In genomic region chr7:127585044-127585953, GRCh38 we compare ENCODE assay signal across 8 cellular contexts. TPM values are rescaled to one million over a fixed set of nuclear protein-coding genes. Genes with fewer than 3 reads are reported as not detected.
A peak's percentile ranks its signal among the peaks of the same experiment; 100 is the strongest.
DNase-seq lines count a peak whose midpoint lies in the region; ATAC-seq and TF ChIP-seq lines count a peak whose summit lies in the region.

Gene GCC1, minus strand, starts transcription at chr7:127585596. Its CDS starts 414 bp downstream, at chr7:127585182.

- intact Hi-C loops in esophagus squamous epithelium (cut with DNase I) = no loop called here

- peak within 1 kb of the TSS; percentile 83 for H3K4me3 ChIP-seq in Jurkat, Clone E6-1 (ENCODE audit: low read length)
- H3K4me3 ChIP-seq in Peyer's patch = peak within 1 kb of the TSS; percentile 89 to 98 (median 94)
- H3K4me3 ChIP-seq in esophagus squamous epithelium = peak within 1 kb of the TSS; percentile 74 to 87 (median 79)

- ATAC-seq in GM21717 (IDR thresholded peaks at IDR 0.05; ENCODE audit: unreplicated experiment) (peak; percentile 80), naive B cell (ENCODE audit: low read depth in 2 of 2) (peak; percentile 78 to 79)
- ATAC-seq in stimulated activated memory B cell treated with anti-CD40 and anti-IgM and Interleukin-4, amounts not matched to agents 10 μg/mL and 1 μg/mL and 100 μg/mL, for 72 hours = peak; percentile 92

- peak within 1 kb of the TSS; percentile 86 to 95 (median 92) for H3K27ac ChIP-seq in Peyer's patch
- peak within 1 kb of the TSS; percentile 85 to 91 (median 90) for H3K27ac ChIP-seq in esophagus squamous epithelium

- peak within 1 kb of the TSS; percentile 89 to 96 (median 94) for H3K4me3 Mint-ChIP-seq in naive B cell
- peak within 1 kb of the TSS; percentile 89 for H3K4me3 Mint-ChIP-seq in stimulated activated memory B cell treated with anti-CD40 and anti-IgM and Interleukin-4, amounts not matched to agents 10 μg/mL and 1 μg/mL and 100 μg/mL, for 72 hours

- TF ChIP-seq CTCF in Peyer's patch (IDR thresholded peaks at IDR 0.05) = no peak
- TF ChIP-seq CTCF in esophagus squamous epithelium (IDR thresholded peaks at IDR 0.05) = no peak

- H3K36me3 ChIP-seq in Peyer's patch (peaks cover 0 to 24% (median 0%) of the 10 kb centered on the region in 3 donors), esophagus squamous epithelium (peaks cover 8 to 40% (median 10%) of the 10 kb centered on the region in 3 donors)

- WGBS in esophagus squamous epithelium, 2 donors = 14 to 25% methylated on average over 6 to 20 of the region's 78 CpGs

- peak; percentile 56 for DNase-seq in DMS79 (lab: John Stamatoyannopoulos, UW)
- DNase-seq in Jurkat, Clone E6-1 (ENCODE audit: low read depth, low spot score) = peak; percentile 74
- DNase-seq in Peyer's patch = peak; percentile 90 to 96 (median 96)
- DNase-seq in activated T-helper 1 cell treated with Interleukin-2 at 50 U/mL for 16 hours (ENCODE audit: low read depth) = peak; percentile 88
- DNase-seq in esophagus squamous epithelium (lab: John Stamatoyannopoulos, UW) = peak; percentile 38
- peak; percentile 94 for DNase-seq in naive B cell

- peaks cover 9 to 12% of the 10 kb centered on the region in 2 donors for H3K36me3 Mint-ChIP-seq in naive B cell
- H3K36me3 Mint-ChIP-seq in stimulated activated memory B cell treated with anti-CD40 and anti-IgM and Interleukin-4, amounts not matched to agents 10 μg/mL and 1 μg/mL and 100 μg/mL, for 72 hours = peaks cover 37% of the 10 kb centered on the region

- H3K9me3 ChIP-seq in Peyer's patch (no peaks in the 10 kb centered on the region), esophagus squamous epithelium (no peaks in the 10 kb centered on the region)

- H3K4me1 Mint-ChIP-seq in naive B cell = peaks cover 53 to 78% (median 69%) of the 10 kb centered on the region in 3 donors
- peaks cover 67% of the 10 kb centered on the region for H3K4me1 Mint-ChIP-seq in stimulated activated memory B cell treated with anti-CD40 and anti-IgM and Interleukin-4, amounts not matched to agents 10 μg/mL and 1 μg/mL and 100 μg/mL, for 72 hours

- no peaks in the 10 kb centered on the region for H3K27me3 ChIP-seq in Peyer's patch
- H3K27me3 ChIP-seq in esophagus squamous epithelium = no peaks in the 10 kb centered on the region

- TF ChIP-seq POLR2A in Peyer's patch (IDR thresholded peaks at IDR 0.05) (peak; percentile 86 to 92), esophagus squamous epithelium (IDR thresholded peaks at IDR 0.05) (peak in 3 of 4 donors; percentile 77 to 90 (median 83))

- H3K27ac Mint-ChIP-seq in naive B cell = peak within 1 kb of the TSS; percentile 82 to 98 (median 96)
- peak within 1 kb of the TSS; percentile 93 for H3K27ac Mint-ChIP-seq in stimulated activated memory B cell treated with anti-CD40 and anti-IgM and Interleukin-4, amounts not matched to agents 10 μg/mL and 1 μg/mL and 100 μg/mL, for 72 hours

- no peaks in the 10 kb centered on the region for H3K27me3 Mint-ChIP-seq in naive B cell
- H3K27me3 Mint-ChIP-seq in stimulated activated memory B cell treated with anti-CD40 and anti-IgM and Interleukin-4, amounts not matched to agents 10 μg/mL and 1 μg/mL and 100 μg/mL, for 72 hours = no peaks in the 10 kb centered on the region

- peaks cover 0 to 49% (median 25%) of the 10 kb centered on the region in 4 donors for H3K4me1 ChIP-seq in Peyer's patch
- H3K4me1 ChIP-seq in esophagus squamous epithelium = peaks cover 39 to 83% (median 43%) of the 10 kb centered on the region in 3 donors

- no peaks in the 10 kb centered on the region for H3K9me3 Mint-ChIP-seq in naive B cell
- no peaks in the 10 kb centered on the region for H3K9me3 Mint-ChIP-seq in stimulated activated memory B cell treated with anti-CD40 and anti-IgM and Interleukin-4, amounts not matched to agents 10 μg/mL and 1 μg/mL and 100 μg/mL, for 72 hours

RNA-seq across cellular contexts. Expression of gene GCC1, which starts in this region (rescaled TPM):
- polyA plus RNA-seq in Jurkat, Clone E6-1 (2012; ENCODE audit: insufficient read depth, insufficient read length) = 11.8 TPM
- total RNA-seq in Peyer's patch (10 to 100 TPM; 17.2 to 21.3 (median 20.0) TPM), esophagus squamous epithelium (10 to 100 TPM; 13.5 to 17.3 (median 14.9) TPM)
- 10 to 100 TPM in 5 of 6 donors, 1 to 10 TPM in 1; 9.3 to 25.3 (median 15.9) TPM for polyA plus RNA-seq in naive B cell (ENCODE audit: low read depth in 6 of 6)

Comparison
In these comparisons a context has a peak if more than half of its experiments do, and no peak if none do; other contexts are left out.
1. Peak in every context shown above with its lines: DNase-seq, ATAC-seq, H3K4me3 ChIP-seq and H3K27ac ChIP-seq.
2. DNase-seq: peak in every context shown above with its lines; median percentile 96 in Peyer's patch; 94 in naive B cell; 88 in activated T-helper 1 cell treated with Interleukin-2 at 50 U/mL for 16 hours; 74 in Jurkat, Clone E6-1; 56 in DMS79; 38 in esophagus squamous epithelium.